ENCODE assay signal across 18 cellular contexts in the genomic region with DNA sequence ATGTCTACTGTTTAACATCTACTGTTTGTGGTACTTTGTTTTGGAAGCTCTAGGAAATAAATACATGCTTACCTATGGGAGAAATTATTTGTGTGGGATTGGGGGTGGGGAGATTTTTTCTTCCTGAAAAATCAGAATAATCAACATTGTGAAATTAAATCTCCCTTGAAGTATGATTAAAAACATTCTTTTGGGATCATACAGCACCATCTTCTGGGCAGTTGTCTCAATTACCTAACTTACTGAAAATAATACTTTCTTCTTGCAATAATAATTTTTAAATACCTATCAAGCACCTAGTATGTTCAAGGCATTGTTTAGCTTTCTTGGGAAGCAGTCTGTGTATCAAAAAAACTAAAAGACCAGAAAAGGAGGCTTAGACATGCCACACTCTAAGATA.
A peak's percentile ranks its signal among the peaks of the same experiment; 100 is the strongest.
DNase-seq lines count a peak whose midpoint lies in the region; ATAC-seq, FAIRE-seq and TF ChIP-seq lines count a peak whose summit lies in the region.
"Had no signal": no experiment of that assay in that cellular context is flagged by ENCODE, and none has a peak within 500 bp of the region (broad histone marks: within the 10 kb centered on the region; RNA-seq: fewer than 3 reads in every experiment).

No MANE protein-coding gene starts in this region.

- H3K36me3 ChIP-seq in A673 (ENCODE audit: insufficient read depth, low read length, poor library complexity, severe bottlenecking) (no peaks in the 10 kb centered on the region), HCT116 (ENCODE audit: control insufficient read depth in 1 of 2, insufficient read depth in 2 of 2, low read length in 2 of 2) (no peaks in the 10 kb centered on the region), astrocyte (ENCODE audit: insufficient read depth, low read length) (no peaks in the 10 kb centered on the region)
- H3K36me3 ChIP-seq: BLaER1, cardiac muscle cell, pancreas had no signal

- RAD21 ChIA-PET in HCT116 (lab: Charles Lee; ENCODE audit: low non-redundant PET in 1 of 2, low total read pairs in 2 of 2, uncharacterized antibody in 2 of 2, unreplicated experiment in 2 of 2): no interaction called here

- H3K4me3 Mint-ChIP-seq in astrocyte (ENCODE audit: unreplicated experiment): no peak overlapping the region
- H3K4me3 Mint-ChIP-seq in nephron progenitor cell: no peak overlapping the region
- H3K4me3 Mint-ChIP-seq: stimulated activated naive B cell treated with anti-CD40 and anti-IgM and Interleukin-4, amounts not matched to agents 10 μg/mL and 1 μg/mL and 100 μg/mL, for 72 hours had no signal

- no peaks in the 10 kb centered on the region for H3K9me3 ChIP-seq in A673 (ENCODE audit: low read depth, low read length, poor library complexity, severe bottlenecking)
- no peaks in the 10 kb centered on the region; a peak in 1 of 4 replicates for H3K9me3 ChIP-seq in HCT116 (ENCODE audit: control insufficient read depth in 1 of 2, insufficient read depth in 1 of 2, low read depth in 1 of 2, low read length in 2 of 2)
- no peaks in the 10 kb centered on the region for H3K9me3 ChIP-seq in astrocyte (ENCODE audit: insufficient read depth, low read depth, low read length)
- H3K9me3 ChIP-seq: pancreas had no signal

- H3K79me2 ChIP-seq in HCT116 (ENCODE audit: insufficient read depth, low read length): no peaks in the 10 kb centered on the region
- H3K79me2 ChIP-seq in astrocyte (ENCODE audit: insufficient read depth, low read length): no peaks in the 10 kb centered on the region

- ATAC-seq in HCT116: no peak
- ATAC-seq: left ventricle myocardium superior; pancreas; stimulated activated naive B cell treated with anti-CD40 and anti-IgM and Interleukin-4, amounts not matched to agents 10 μg/mL and 1 μg/mL and 100 μg/mL, for 72 hours had no signal

- TF ChIP-seq CTCF in A673 (conservative IDR thresholded peaks at IDR 0.05; ENCODE audit: low read depth, low read length) (peak; percentile 36; the same call in 1 of the 2 replicates), HCT116 (IDR thresholded peaks at IDR 0.05 in 2 of 3, conservative IDR thresholded peaks at IDR 0.05 in 1 of 3; ENCODE audit: borderline replicate concordance in 1 of 3, insufficient read depth in 1 of 3, low read depth in 2 of 3, low read length in 2 of 3) (peak in 1 of 3 experiments; percentile 26; a peak in 1 of 6 replicates), astrocyte (IDR thresholded peaks at IDR 0.05; ENCODE audit: insufficient read depth, low read depth, low read length) (peak; percentile 16), nephron progenitor cell (IDR thresholded peaks at IDR 0.05) (no peak)

- peaks cover 23% of the 10 kb centered on the region for H3K27me3 ChIP-seq in A673 (replicated peaks; ENCODE audit: insufficient read depth, low read depth, low read length, poor library complexity)
- H3K27me3 ChIP-seq in HCT116 (ENCODE audit: insufficient read depth, low read length): no peaks in the 10 kb centered on the region
- H3K27me3 ChIP-seq in astrocyte (ENCODE audit: insufficient read depth, low read length): no peaks in the 10 kb centered on the region
- H3K27me3 ChIP-seq: BLaER1, cardiac muscle cell, pancreas had no signal

- CTCF ChIA-PET in A673 (lab: Charles Lee) (no interaction called here), HCT116 (lab: Charles Lee) (no interaction called here)

- H3K27ac ChIP-seq in A673 (ENCODE audit: low read depth, low read length, poor library complexity, severe bottlenecking) (no peak overlapping the region), HCT116 (ENCODE audit: low read depth, low read length) (no peak overlapping the region), astrocyte (ENCODE audit: low read depth, low read length) (no peak overlapping the region), substantia nigra (ENCODE audit: low read depth, low read length, poor library complexity, severe bottlenecking) (no peak overlapping the region)
- H3K27ac ChIP-seq: BLaER1, cardiac muscle cell, pancreas had no signal

- FAIRE-seq in astrocyte (lab: Jason Lieb, UNC): no peak
- FAIRE-seq: pancreas had no signal

- DNase-seq in A673 (ENCODE audit: low spot score) (no peak), HCT116 (ENCODE audit: low read depth, low spot score) (no peak), astrocyte (ENCODE audit: low read depth) (peak; percentile 4), glomerular endothelial cell (ENCODE audit: extremely low read depth, low read depth, low spot score) (peak; percentile 22), substantia nigra (lab: John Stamatoyannopoulos, UW) (no peak), nephron progenitor cell (no peak), NCI-H128 (lab: John Stamatoyannopoulos, UW; ENCODE audit: unreplicated experiment) (no peak)
- no peak for DNase-seq in stimulated activated naive CD4-positive, alpha-beta T cell treated with Interleukin-2 at 50 U/mL for 16 hours (lab: John Stamatoyannopoulos, UW)
- DNase-seq: activated CD4-positive, alpha-beta T cell treated with anti-CD3 and anti-CD28 coated beads for 4 hours; foreskin melanocyte; left ventricle myocardium superior; MM.1S; NCI-H69; pancreas; stimulated activated naive B cell treated with anti-CD40 and anti-IgM and Interleukin-4, amounts not matched to agents 10 μg/mL and 1 μg/mL and 100 μg/mL, for 72 hours had no signal

- H3K4me2 ChIP-seq in HCT116 (ENCODE audit: low read length): no peak overlapping the region
- H3K4me2 ChIP-seq in astrocyte (ENCODE audit: low read length): no peak overlapping the region
- H3K4me2 ChIP-seq: BLaER1 had no signal

- TF ChIP-seq POLR2A in HCT116 (IDR thresholded peaks at IDR 0.05; ENCODE audit: borderline replicate concordance, extremely low read depth, insufficient read depth, insufficient read length): no peak

- BruUV-seq in A673 (replicated peaks; lab: Mats Ljungman, UMichigan) (no TSS peak), HCT116 (replicated peaks; lab: Mats Ljungman, UMichigan) (no TSS peak)

- H3K4me1 ChIP-seq in A673 (ENCODE audit: insufficient read depth, low read length, poor library complexity, severe bottlenecking) (no peaks in the 10 kb centered on the region), HCT116 (ENCODE audit: control insufficient read depth in 1 of 2, insufficient read depth in 2 of 2, low read length in 2 of 2) (no peaks in the 10 kb centered on the region), astrocyte (ENCODE audit: insufficient read depth, low read length) (no peaks in the 10 kb centered on the region)
- H3K4me1 ChIP-seq: BLaER1, pancreas had no signal

- H3K4me3 ChIP-seq in A673 (ENCODE audit: low read depth, low read length, poor library complexity, severe bottlenecking): no peak overlapping the region
- no peak overlapping the region for H3K4me3 ChIP-seq in HCT116 (replicated peaks in 1 of 2; ENCODE audit: low read depth in 1 of 2, low read length in 2 of 2)
- no peak overlapping the region for H3K4me3 ChIP-seq in astrocyte (ENCODE audit: insufficient read depth, low read depth, low read length)
- H3K4me3 ChIP-seq: BLaER1, cardiac muscle cell, pancreas had no signal

- POLR2A ChIA-PET in A673 (lab: Charles Lee; ENCODE audit: low non-redundant PET): no interaction called here
- POLR2A ChIA-PET in HCT116 (lab: Charles Lee): no interaction called here

- no peak overlapping the region for H2AFZ ChIP-seq in HCT116 (ENCODE audit: low read depth, low read length, poor library complexity, severe bottlenecking)
- no peak overlapping the region for H2AFZ ChIP-seq in astrocyte (ENCODE audit: low read depth, low read length)

- H3K27me3 Mint-ChIP-seq in astrocyte (ENCODE audit: low read depth, unreplicated experiment) (no peaks in the 10 kb centered on the region), nephron progenitor cell (ENCODE audit: low read depth, poor library complexity) (peaks cover 4% of the 10 kb centered on the region)

- H3K9ac ChIP-seq in HCT116 (ENCODE audit: low read length) (no peak overlapping the region), astrocyte (ENCODE audit: low read length) (no peak overlapping the region)
- H3K9ac ChIP-seq: BLaER1 had no signal

- H3K4me1 Mint-ChIP-seq in astrocyte (ENCODE audit: low read depth, unreplicated experiment): no peaks in the 10 kb centered on the region
- H3K4me1 Mint-ChIP-seq in nephron progenitor cell: peaks cover 5% of the 10 kb centered on the region
- H3K4me1 Mint-ChIP-seq: stimulated activated naive B cell treated with anti-CD40 and anti-IgM and Interleukin-4, amounts not matched to agents 10 μg/mL and 1 μg/mL and 100 μg/mL, for 72 hours had no signal

- intact Hi-C loops in A673 (cut with micrococcal nuclease; ENCODE audit: unreplicated experiment) (no loop called here), HCT116 (cut with micrococcal nuclease) (no loop called here)

- H3K27ac Mint-ChIP-seq in astrocyte (ENCODE audit: unreplicated experiment): no peak overlapping the region
- H3K27ac Mint-ChIP-seq in nephron progenitor cell: no peak overlapping the region
- H3K27ac Mint-ChIP-seq: activated T-helper 2 cell treated with anti-CD3 and anti-CD28 coated beads, Interferon-gamma antibody, Interleukin-2, Interleukin-4, amounts not matched to agents 10 μg/mL and 5 μg/mL and 100 μg/mL, durations not matched to agents 14 hours and 24 hours and 36 hours; stimulated activated naive B cell treated with anti-CD40 and anti-IgM and Interleukin-4, amounts not matched to agents 10 μg/mL and 1 μg/mL and 100 μg/mL, for 72 hours had no signal

- 0 out of 2 replicates have a peak, but pooled peaks have one; percentile 8 for TF ChIP-seq RAD21 in HCT116 (IDR thresholded peaks at IDR 0.05; ENCODE audit: low read depth)

- no peaks in the 10 kb centered on the region for H3K9me3 Mint-ChIP-seq in astrocyte (ENCODE audit: unreplicated experiment)
- H3K9me3 Mint-ChIP-seq in nephron progenitor cell: peaks cover 10% of the 10 kb centered on the region
- H3K9me3 Mint-ChIP-seq: activated T-helper 2 cell treated with anti-CD3 and anti-CD28 coated beads, Interferon-gamma antibody, Interleukin-2, Interleukin-4, amounts not matched to agents 10 μg/mL and 5 μg/mL and 100 μg/mL, durations not matched to agents 14 hours and 24 hours and 36 hours had no signal

- H3K36me3 Mint-ChIP-seq in astrocyte (ENCODE audit: low read depth, unreplicated experiment) (no peaks in the 10 kb centered on the region), nephron progenitor cell (ENCODE audit: low read depth) (peaks cover 5% of the 10 kb centered on the region)
- H3K36me3 Mint-ChIP-seq: stimulated activated naive B cell treated with anti-CD40 and anti-IgM and Interleukin-4, amounts not matched to agents 10 μg/mL and 1 μg/mL and 100 μg/mL, for 72 hours had no signal

- H3K9me2 ChIP-seq in HCT116 (ENCODE audit: insufficient read depth): no peaks in the 10 kb centered on the region

- H4K20me1 ChIP-seq in HCT116 (ENCODE audit: insufficient read depth) (no peaks in the 10 kb centered on the region), astrocyte (ENCODE audit: insufficient read depth, low read length) (no peaks in the 10 kb centered on the region)
- H4K20me1 ChIP-seq: BLaER1 had no signal

TF ChIP-seq in HCT116, 20 proteins besides CTCF, POLR2A, EP300 and RAD21:
- TF ChIP-seq CBX3 (IDR thresholded peaks at IDR 0.05; ENCODE audit: low read depth) (no peak), TCF7L2 (IDR thresholded peaks at IDR 0.05; ENCODE audit: borderline replicate concordance, extremely low read depth, insufficient read depth, insufficient read length) (no peak), EZH2 (IDR thresholded peaks at IDR 0.05) (no peak), EGR1 (IDR thresholded peaks at IDR 0.05; ENCODE audit: low read depth) (no peak), ELF1 (IDR thresholded peaks at IDR 0.05; ENCODE audit: borderline replicate concordance, low read depth) (no peak), SP1 (IDR thresholded peaks at IDR 0.05; ENCODE audit: low read depth) (no peak)

Comparison
In these comparisons a context has a peak if more than half of its experiments do, and no peak if none do; other contexts are left out.
1. DNase-seq: peak in astrocyte (single experiment) and glomerular endothelial cell (single experiment); none in A673 (single experiment), HCT116 (single experiment), stimulated activated naive CD4-positive, alpha-beta T cell treated with Interleukin-2 at 50 U/mL for 16 hours (single experiment), substantia nigra (0 of 49), nephron progenitor cell (single experiment) and NCI-H128 (single experiment).